ENCODE assay signal across 8 cellular contexts in the genomic region with DNA sequence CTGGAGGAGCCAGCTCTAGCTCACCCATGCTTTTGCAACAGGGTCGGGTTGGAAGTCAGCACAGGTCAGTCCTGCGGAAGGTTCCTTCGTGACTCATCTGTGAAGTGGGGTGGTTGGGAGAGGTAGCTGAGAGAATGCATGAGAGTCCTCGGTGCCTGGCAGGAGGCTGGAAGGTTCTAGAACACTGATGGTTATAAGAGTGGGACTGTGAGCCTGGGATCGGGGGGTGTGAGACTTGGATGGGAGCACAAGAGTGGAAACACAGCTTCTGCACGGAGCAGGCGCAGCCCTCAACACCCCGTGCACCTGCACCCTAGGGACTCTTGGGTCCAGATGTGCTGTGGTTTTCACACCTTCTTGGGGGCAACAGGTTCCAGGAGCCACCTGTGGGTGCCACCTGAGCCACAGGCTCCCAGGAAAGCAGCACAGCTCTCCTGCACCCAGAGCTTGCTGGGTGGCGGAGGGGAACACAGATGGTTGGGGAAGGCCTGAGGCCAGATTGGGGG. TPM values are rescaled to one million over a fixed set of nuclear protein-coding genes. Genes with fewer than 3 reads are reported as not detected.
DNase-seq lines count a peak whose midpoint lies in the region; ATAC-seq and TF ChIP-seq lines count a peak whose summit lies in the region.

No MANE protein-coding gene starts in this region.

- intact Hi-C loops in tibial artery (cut with DNase I; ENCODE audit: low total_unique reads): loop anchor here (10.0 kb wide), 1 partner anchor 76 kb away; no protein-coding TSS in a partner anchor

- H3K4me3 ChIP-seq in tibial artery: no peak overlapping the region

- no peaks in the 10 kb centered on the region for H3K27me3 Mint-ChIP-seq in activated CD4-positive, alpha-beta T cell treated with anti-CD3 and anti-CD28 coated beads, Interleukin-2, amount 10 ng/mL, durations not matched to agents 7 days and 5 days
- H3K27me3 Mint-ChIP-seq in activated T-cell treated with anti-CD3 and anti-CD28 coated beads, Interleukin-2, amount 50 U/mL, for 24 hours: no peaks in the 10 kb centered on the region

- H3K27ac ChIP-seq in tibial artery: no peak overlapping the region

- peaks cover 0 to 45% of the 10 kb centered on the region in 2 donors for H3K27me3 ChIP-seq in tibial artery

- H3K9me3 ChIP-seq in tibial artery: no peaks in the 10 kb centered on the region

- H3K27ac Mint-ChIP-seq in activated CD4-positive, alpha-beta T cell treated with anti-CD3 and anti-CD28 coated beads, Interleukin-2, amount 10 ng/mL, durations not matched to agents 7 days and 5 days: peak overlapping the region; percentile 81
- H3K27ac Mint-ChIP-seq in activated T-cell treated with anti-CD3 and anti-CD28 coated beads, Interleukin-2, amount 50 U/mL, for 24 hours: peak overlapping the region; percentile 92

- DNase-seq in activated CD4-positive, alpha-beta T cell treated with anti-CD3 and anti-CD28 coated beads, Interleukin-2, amount 10 ng/mL, durations not matched to agents 7 days and 5 days: no peak
- no peak for DNase-seq in activated CD4-positive, alpha-beta T cell treated with anti-CD3 and anti-CD28 coated beads for 4 hours
- no peak for DNase-seq in activated T-cell treated with anti-CD3 and anti-CD28 coated beads, Interleukin-2, amount 50 U/mL, for 24 hours
- DNase-seq in renal cortical epithelial cell (ENCODE audit: low read depth) (peak; percentile 80), tibial artery (no peak), DMS153 (lab: John Stamatoyannopoulos, UW) (no peak), SK-N-DZ (ENCODE audit: low spot score) (no peak)

- H3K36me3 Mint-ChIP-seq in activated CD4-positive, alpha-beta T cell treated with anti-CD3 and anti-CD28 coated beads, Interleukin-2, amount 10 ng/mL, durations not matched to agents 7 days and 5 days (ENCODE audit: low read depth): peaks cover 63% of the 10 kb centered on the region
- H3K36me3 Mint-ChIP-seq in activated T-cell treated with anti-CD3 and anti-CD28 coated beads, Interleukin-2, amount 50 U/mL, for 24 hours (ENCODE audit: low read depth): peaks cover 59% of the 10 kb centered on the region

- POLR2A ChIA-PET in activated CD4-positive, alpha-beta T cell treated with anti-CD3 and anti-CD28 coated beads, Interleukin-2, amount 10 ng/mL, durations not matched to agents 7 days and 5 days (lab: Charles Lee): no interaction called here

- ATAC-seq in HG02885 (IDR thresholded peaks at IDR 0.05; ENCODE audit: poor library complexity, unreplicated experiment): peak; percentile 37

- peaks cover 15% of the 10 kb centered on the region for H3K9me3 Mint-ChIP-seq in activated CD4-positive, alpha-beta T cell treated with anti-CD3 and anti-CD28 coated beads, Interleukin-2, amount 10 ng/mL, durations not matched to agents 7 days and 5 days
- H3K9me3 Mint-ChIP-seq in activated T-cell treated with anti-CD3 and anti-CD28 coated beads, Interleukin-2, amount 50 U/mL, for 24 hours: peaks cover 3% of the 10 kb centered on the region

- no peaks in the 10 kb centered on the region for H3K4me1 ChIP-seq in tibial artery

- peaks cover 70% of the 10 kb centered on the region for H3K4me1 Mint-ChIP-seq in activated CD4-positive, alpha-beta T cell treated with anti-CD3 and anti-CD28 coated beads, Interleukin-2, amount 10 ng/mL, durations not matched to agents 7 days and 5 days
- peaks cover 96% of the 10 kb centered on the region for H3K4me1 Mint-ChIP-seq in activated T-cell treated with anti-CD3 and anti-CD28 coated beads, Interleukin-2, amount 50 U/mL, for 24 hours (ENCODE audit: low read depth)

- TF ChIP-seq CTCF in tibial artery (IDR thresholded peaks at IDR 0.05): no peak

- no peaks in the 10 kb centered on the region for H3K36me3 ChIP-seq in tibial artery

- H3K4me3 Mint-ChIP-seq in activated CD4-positive, alpha-beta T cell treated with anti-CD3 and anti-CD28 coated beads, Interleukin-2, amount 10 ng/mL, durations not matched to agents 7 days and 5 days: no peak overlapping the region
- H3K4me3 Mint-ChIP-seq in activated T-cell treated with anti-CD3 and anti-CD28 coated beads, Interleukin-2, amount 50 U/mL, for 24 hours: peak overlapping the region; percentile 42

- CTCF ChIA-PET in activated CD4-positive, alpha-beta T cell treated with anti-CD3 and anti-CD28 coated beads, Interleukin-2, amount 10 ng/mL, durations not matched to agents 7 days and 5 days (lab: Charles Lee): interaction anchor here (0.7 to 2.1 kb wide), 6 partner anchors 9 to 272 kb away, joined by 3 to 11 read pairs (median 3); no protein-coding TSS in a partner anchor

RNA-seq across cellular contexts. Expression of a gene that starts 48.9 kb away (rescaled TPM):
- total RNA-seq in activated CD4-positive, alpha-beta T cell treated with anti-CD3 and anti-CD28 coated beads, Interleukin-2, amount 10 ng/mL, durations not matched to agents 7 days and 5 days: 10 to 100 TPM; 44.4 to 45.6 TPM
- total RNA-seq in renal cortical epithelial cell: under 0.01 TPM in 1 of 2 replicates, not detected in the other
- polyA plus RNA-seq in SK-N-DZ (2014; cell fraction: cytosol; rRNA removed): 1.5 and 1.6 TPM in 2 replicates
- polyA plus RNA-seq in SK-N-DZ (2014; cell fraction: nucleus; rRNA removed): 0.69 and 0.82 TPM in 2 replicates

Comparison
In these comparisons a context has a peak if more than half of its experiments do, and no peak if none do; other contexts are left out.
1. RNA of a gene that starts 48.9 kb away (total RNA-seq): 44.4 to 45.6 TPM in activated CD4-positive, alpha-beta T cell treated with anti-CD3 and anti-CD28 coated beads, Interleukin-2, amount 10 ng/mL, durations not matched to agents 7 days and 5 days; under 0.01 TPM in renal cortical epithelial cell; every median in the first group is over 10 times any median in the second.